Comparison of ENCODE assay signal across 24 cellular contexts in genomic region chr1:156691216-156691615, GRCh38. TPM values are rescaled to one million over a fixed set of nuclear protein-coding genes. Genes with fewer than 3 reads are reported as not detected.
DNase-seq lines count a peak whose midpoint lies in the region; TF ChIP-seq lines count a peak whose summit lies in the region.
"Had no signal": no experiment of that assay in that cellular context is flagged by ENCODE, and none has a peak within 500 bp of the region (broad histone marks: within the 10 kb centered on the region; RNA-seq: fewer than 3 reads in every experiment).

No MANE protein-coding gene starts in this region.

- WGBS in mammary epithelial cell (ENCODE audit: low coverage, missing lambda C conversion rate), result 56% methylated on average over 9 of the region's 9 CpGs
- 33 to 72% methylated on average over 1 to 3 of the region's 9 CpGs for WGBS in mesodermal cell (ENCODE audit: insufficient coverage in 2 of 2), 2 experiments

- dilution Hi-C loops in mammary epithelial cell (cut with HindIII; ENCODE audit: low sequenced_read_pairs), result no loop called here

- no TSS peak for BruUV-seq in mammary epithelial cell (replicated peaks; lab: Mats Ljungman, UMichigan)

- H3K36me3 ChIP-seq in NT2/D1 (ENCODE audit: insufficient read depth, insufficient read length, low read length) (no peaks in the 10 kb centered on the region), mammary epithelial cell (ENCODE audit: insufficient read depth, low read length) (no peaks in the 10 kb centered on the region), mesodermal cell (ENCODE audit: control insufficient read depth, insufficient read depth, low read length) (no peaks in the 10 kb centered on the region)
- H3K36me3 ChIP-seq: BE2C, thoracic aorta had no signal

- in situ Hi-C loops in mammary epithelial cell (cut with MboI; ENCODE audit: low sequenced_read_pairs in 2 of 2), result loop anchor here in 1 of 2 donors (25.0 kb wide), 1 partner anchor 171 kb away; the partner anchor contains the start of genes INSRR and NTRK1

- no peaks in the 10 kb centered on the region for H3K79me2 ChIP-seq in mammary epithelial cell (ENCODE audit: insufficient read depth, low read length)

- H3K27me3 Mint-ChIP-seq in type B pancreatic cell, result peaks cover 7% of the 10 kb centered on the region
- H3K27me3 Mint-ChIP-seq in activated T-helper 2 cell treated with anti-CD3 and anti-CD28 coated beads, Interferon-gamma antibody, Interleukin-2, Interleukin-4, amounts not matched to agents 10 μg/mL and 5 μg/mL and 100 μg/mL, durations not matched to agents 14 hours and 24 hours and 36 hours (ENCODE audit: low read depth), result peaks cover 54% of the 10 kb centered on the region

- H3K4me3 ChIP-seq in NT2/D1 (ENCODE audit: insufficient read length, low read depth) (no peak overlapping the region), mammary epithelial cell (replicated peaks in 1 of 3; ENCODE audit: insufficient read depth in 1 of 3, low read depth in 2 of 3, low read length in 3 of 3) (no peak overlapping the region), mesodermal cell (ENCODE audit: extremely low read depth, insufficient read depth, low read length, poor library complexity, severe bottlenecking) (no peak overlapping the region)
- H3K4me3 ChIP-seq: SK-N-MC, thoracic aorta had no signal

- no peak for DNase-seq in NT2/D1 (ENCODE audit: low read depth, low spot score)
- no peak for DNase-seq in mammary epithelial cell
- DNase-seq in type B pancreatic cell (ENCODE audit: extremely low spot score, unreplicated experiment), result no peak
- DNase-seq in activated T-helper 2 cell treated with anti-CD3 and anti-CD28 coated beads, Interferon-gamma antibody, Interleukin-2, Interleukin-4, amounts not matched to agents 10 μg/mL and 5 μg/mL and 100 μg/mL, durations not matched to agents 14 hours and 24 hours and 36 hours (ENCODE audit: low spot score), result no peak
- DNase-seq in NCI-H510A treated with DMSO at 0.1 percent for 48 hours (lab: John Stamatoyannopoulos, UW), result no peak
- DNase-seq in NK-92 treated with Interleukin-12 subunit alpha and Interleukin-12 subunit beta, amount 100 ng/mL, for 24 hours (lab: John Stamatoyannopoulos, UW), result no peak
- DNase-seq: activated CD4-positive, CD25-positive, alpha-beta regulatory T cell treated with anti-CD3 and anti-CD28 coated beads, Interleukin-2, amount 50 U/mL, for 72 hours; activated CD8-positive, alpha-beta memory T cell treated with anti-CD3 and anti-CD28 coated beads for 24 hours; activated T-cell treated with anti-CD3 and anti-CD28 coated beads, Interleukin-2, amount 50 U/mL, for 72 hours; foreskin melanocyte; left cardiac atrium; midbrain; NCI-H1417; NCI-H2171; NCI-H748 treated with DMSO at 0.1 percent for 48 hours; T-helper 9 cell had no signal

- peak overlapping the region; percentile 65 for H2AFZ ChIP-seq in mammary epithelial cell (ENCODE audit: low read depth, low read length)

- H3K27me3 ChIP-seq in NT2/D1 (ENCODE audit: insufficient read depth, insufficient read length), result no peaks in the 10 kb centered on the region
- no peaks in the 10 kb centered on the region for H3K27me3 ChIP-seq in mammary epithelial cell (ENCODE audit: insufficient read depth, low read length)
- H3K27me3 ChIP-seq: BE2C had no signal

- no peaks in the 10 kb centered on the region for H3K36me3 Mint-ChIP-seq in type B pancreatic cell
- H3K36me3 Mint-ChIP-seq in activated T-helper 2 cell treated with anti-CD3 and anti-CD28 coated beads, Interferon-gamma antibody, Interleukin-2, Interleukin-4, amounts not matched to agents 10 μg/mL and 5 μg/mL and 100 μg/mL, durations not matched to agents 14 hours and 24 hours and 36 hours (ENCODE audit: low read depth), result no peaks in the 10 kb centered on the region
- H3K36me3 Mint-ChIP-seq: stimulated activated memory B cell treated with anti-CD40 and anti-IgM and Interleukin-4, amounts not matched to agents 10 μg/mL and 1 μg/mL and 100 μg/mL, for 72 hours had no signal

- H3K4me1 ChIP-seq in NT2/D1 (ENCODE audit: insufficient read depth, insufficient read length), result peaks cover 38% of the 10 kb centered on the region
- peaks cover 41% of the 10 kb centered on the region for H3K4me1 ChIP-seq in mammary epithelial cell (ENCODE audit: insufficient read depth, low read length)
- H3K4me1 ChIP-seq in mesodermal cell (ENCODE audit: control insufficient read depth, insufficient read depth, low read length, poor library complexity, severe bottlenecking), result peaks cover 46% of the 10 kb centered on the region

- H3K27ac Mint-ChIP-seq in type B pancreatic cell, result peak overlapping the region; percentile 94
- H3K27ac Mint-ChIP-seq in activated T-helper 2 cell treated with anti-CD3 and anti-CD28 coated beads, Interferon-gamma antibody, Interleukin-2, Interleukin-4, amounts not matched to agents 10 μg/mL and 5 μg/mL and 100 μg/mL, durations not matched to agents 14 hours and 24 hours and 36 hours, result no peak overlapping the region
- H3K27ac Mint-ChIP-seq: activated T-cell treated with anti-CD3 and anti-CD28 coated beads, Interleukin-2, amount 50 U/mL, for 72 hours; dendritic cell treated with granulocyte-macrophage colony-stimulating factor and Interleukin-4, amounts not matched to agents 40 ng/mL and 50 ng/mL, for 4 days; stimulated activated memory B cell treated with anti-CD40 and anti-IgM and Interleukin-4, amounts not matched to agents 10 μg/mL and 1 μg/mL and 100 μg/mL, for 72 hours had no signal

- H3K9me3 ChIP-seq in NT2/D1 (ENCODE audit: insufficient read depth, low read length), result no peaks in the 10 kb centered on the region
- H3K9me3 ChIP-seq in mammary epithelial cell (replicated peaks; ENCODE audit: insufficient read depth, low read length), result no peaks in the 10 kb centered on the region
- no peaks in the 10 kb centered on the region for H3K9me3 ChIP-seq in mesodermal cell (ENCODE audit: control insufficient read depth, low read length)
- H3K9me3 ChIP-seq: BE2C, thoracic aorta had no signal

- peak overlapping the region; percentile 73 for H3K4me3 Mint-ChIP-seq in type B pancreatic cell
- H3K4me3 Mint-ChIP-seq in activated T-helper 2 cell treated with anti-CD3 and anti-CD28 coated beads, Interferon-gamma antibody, Interleukin-2, Interleukin-4, amounts not matched to agents 10 μg/mL and 5 μg/mL and 100 μg/mL, durations not matched to agents 14 hours and 24 hours and 36 hours (ENCODE audit: low read depth), result no peak overlapping the region
- H3K4me3 Mint-ChIP-seq: activated T-cell treated with anti-CD3 and anti-CD28 coated beads, Interleukin-2, amount 50 U/mL, for 72 hours; dendritic cell treated with granulocyte-macrophage colony-stimulating factor and Interleukin-4, amounts not matched to agents 40 ng/mL and 50 ng/mL, for 4 days; stimulated activated memory B cell treated with anti-CD40 and anti-IgM and Interleukin-4, amounts not matched to agents 10 μg/mL and 1 μg/mL and 100 μg/mL, for 72 hours had no signal

- H4K20me1 ChIP-seq in mammary epithelial cell (ENCODE audit: insufficient read depth, low read length), result no peaks in the 10 kb centered on the region

- H3K9me3 Mint-ChIP-seq in type B pancreatic cell, result no peaks in the 10 kb centered on the region
- H3K9me3 Mint-ChIP-seq in activated T-helper 2 cell treated with anti-CD3 and anti-CD28 coated beads, Interferon-gamma antibody, Interleukin-2, Interleukin-4, amounts not matched to agents 10 μg/mL and 5 μg/mL and 100 μg/mL, durations not matched to agents 14 hours and 24 hours and 36 hours, result no peaks in the 10 kb centered on the region
- H3K9me3 Mint-ChIP-seq: activated T-cell treated with anti-CD3 and anti-CD28 coated beads, Interleukin-2, amount 50 U/mL, for 72 hours; dendritic cell treated with granulocyte-macrophage colony-stimulating factor and Interleukin-4, amounts not matched to agents 40 ng/mL and 50 ng/mL, for 4 days; stimulated activated memory B cell treated with anti-CD40 and anti-IgM and Interleukin-4, amounts not matched to agents 10 μg/mL and 1 μg/mL and 100 μg/mL, for 72 hours had no signal

- H3K27ac ChIP-seq in mammary epithelial cell (ENCODE audit: insufficient read depth, low read depth, low read length), result peak overlapping the region; percentile 10
- H3K27ac ChIP-seq in mesodermal cell (ENCODE audit: low read depth, low read length, severe bottlenecking), result peak overlapping the region; percentile 36
- H3K27ac ChIP-seq: SK-N-MC, thoracic aorta had no signal

- H3K9ac ChIP-seq in NT2/D1 (ENCODE audit: insufficient read length, low read depth), result peak overlapping the region; percentile 53
- no peak overlapping the region for H3K9ac ChIP-seq in mammary epithelial cell (ENCODE audit: insufficient read depth, low read length)

- TF ChIP-seq CTCF in mammary epithelial cell (conservative IDR thresholded peaks at IDR 0.05 in 1 of 2, IDR thresholded peaks at IDR 0.05 in 1 of 2; ENCODE audit: extremely low read depth in 1 of 2, insufficient read depth in 1 of 2, low read depth in 1 of 2, low read length in 2 of 2) (no peak), type B pancreatic cell (conservative IDR thresholded peaks at IDR 0.05) (no peak)

- peak overlapping the region; percentile 35 for H3K4me2 ChIP-seq in mammary epithelial cell (ENCODE audit: insufficient read depth, low read depth, low read length)

- CTCF ChIA-PET in mammary epithelial cell (lab: Charles Lee; ENCODE audit: low non-redundant PET), result interaction anchor here (0.6 to 3.7 kb wide), 2 partner anchors 32 to 35 kb away, joined by 4 to 50 read pairs; no protein-coding TSS in a partner anchor

- peaks cover 55% of the 10 kb centered on the region for H3K4me1 Mint-ChIP-seq in type B pancreatic cell (ENCODE audit: unreplicated experiment)
- H3K4me1 Mint-ChIP-seq in activated T-helper 2 cell treated with anti-CD3 and anti-CD28 coated beads, Interferon-gamma antibody, Interleukin-2, Interleukin-4, amounts not matched to agents 10 μg/mL and 5 μg/mL and 100 μg/mL, durations not matched to agents 14 hours and 24 hours and 36 hours (ENCODE audit: low read depth), result peaks cover 13% of the 10 kb centered on the region

- intact Hi-C loops in mammary epithelial cell (cut with micrococcal nuclease), result no loop called here
- intact Hi-C loops in activated T-helper 2 cell treated with anti-CD3 and anti-CD28 coated beads, Interferon-gamma antibody, Interleukin-2, Interleukin-4, amounts not matched to agents 10 μg/mL and 5 μg/mL and 100 μg/mL, durations not matched to agents 14 hours and 24 hours and 36 hours (cut with micrococcal nuclease), result no loop called here

RNA-seq across cellular contexts. Expression of gene NES, which starts 14.0 kb away (rescaled TPM):
- total RNA-seq in mammary epithelial cell (10 to 100 TPM in 1 of 2 donors, under 1 TPM in 1; 0.07 to 49.0 TPM), type B pancreatic cell (ENCODE audit: low replicate concordance) (8.1 and 125 TPM in 2 replicates)
- 0.06 TPM for polyA plus RNA-seq in mammary epithelial cell
- not detected for polyA minus RNA-seq in mammary epithelial cell
- 217 TPM for polyA plus RNA-seq in mesodermal cell (2013, experiment 1 of 2)
- polyA plus RNA-seq in mesodermal cell (2013, experiment 2 of 2), result 200 TPM
- not detected in 2 replicates for total RNA-seq in activated T-helper 2 cell treated with anti-CD3 and anti-CD28 coated beads, Interferon-gamma antibody, Interleukin-2, Interleukin-4, amounts not matched to agents 10 μg/mL and 5 μg/mL and 100 μg/mL, durations not matched to agents 14 hours and 24 hours and 36 hours

RNA-seq across cellular contexts. Expression of gene CRABP2, which starts 14.2 kb away (rescaled TPM):
- total RNA-seq in mammary epithelial cell (10 to 100 TPM in 1 of 2 donors, 1 to 10 TPM in 1; 7.0 to 29.5 TPM), type B pancreatic cell (ENCODE audit: low replicate concordance) (83.7 and 370 TPM in 2 replicates)
- polyA plus RNA-seq in mammary epithelial cell, result 6.2 TPM
- polyA minus RNA-seq in mammary epithelial cell, result 1.3 TPM
- polyA plus RNA-seq in mesodermal cell (2013, experiment 1 of 2), result 675 TPM
- polyA plus RNA-seq in mesodermal cell (2013, experiment 2 of 2), result 571 TPM
- total RNA-seq in activated T-helper 2 cell treated with anti-CD3 and anti-CD28 coated beads, Interferon-gamma antibody, Interleukin-2, Interleukin-4, amounts not matched to agents 10 μg/mL and 5 μg/mL and 100 μg/mL, durations not matched to agents 14 hours and 24 hours and 36 hours, result 1.0 and 1.1 TPM in 2 replicates

RNA-seq across cellular contexts. Expression of gene METTL25B, which starts 37.1 kb away (rescaled TPM):
- total RNA-seq in mammary epithelial cell (10 to 100 TPM in 1 of 2 donors, 1 to 10 TPM in 1; 9.3 to 24.3 TPM), type B pancreatic cell (ENCODE audit: low replicate concordance) (35.2 and 39.7 TPM in 2 replicates)
- 10.5 TPM for polyA plus RNA-seq in mammary epithelial cell
- 19.3 TPM for polyA minus RNA-seq in mammary epithelial cell
- polyA plus RNA-seq in mesodermal cell (2013, experiment 1 of 2), result 31.7 TPM
- 24.9 TPM for polyA plus RNA-seq in mesodermal cell (2013, experiment 2 of 2)
- 37.3 and 45.2 TPM in 2 replicates for total RNA-seq in activated T-helper 2 cell treated with anti-CD3 and anti-CD28 coated beads, Interferon-gamma antibody, Interleukin-2, Interleukin-4, amounts not matched to agents 10 μg/mL and 5 μg/mL and 100 μg/mL, durations not matched to agents 14 hours and 24 hours and 36 hours

RNA-seq across cellular contexts. Expression of gene ISG20L2, which starts 37.4 kb away (rescaled TPM):
- total RNA-seq in mammary epithelial cell, result 10 to 100 TPM; 27.0 to 42.7 TPM
- polyA plus RNA-seq in mammary epithelial cell, result 62.3 TPM
- polyA minus RNA-seq in mammary epithelial cell, result 33.3 TPM
- polyA plus RNA-seq in mesodermal cell (2013, experiment 1 of 2), result 31.7 TPM
- 24.1 TPM for polyA plus RNA-seq in mesodermal cell (2013, experiment 2 of 2)
- 35.3 and 42.0 TPM in 2 replicates for total RNA-seq in type B pancreatic cell (ENCODE audit: low replicate concordance)
- 52.2 and 57.4 TPM in 2 replicates for total RNA-seq in activated T-helper 2 cell treated with anti-CD3 and anti-CD28 coated beads, Interferon-gamma antibody, Interleukin-2, Interleukin-4, amounts not matched to agents 10 μg/mL and 5 μg/mL and 100 μg/mL, durations not matched to agents 14 hours and 24 hours and 36 hours

RNA-seq across cellular contexts. Expression of gene BCAN, which starts 49.3 kb away (rescaled TPM):
- total RNA-seq in mammary epithelial cell, result not detected
- polyA plus RNA-seq in mammary epithelial cell, result not detected
- polyA minus RNA-seq in mammary epithelial cell, result not detected
- 0.77 TPM for polyA plus RNA-seq in mesodermal cell (2013, experiment 1 of 2)
- polyA plus RNA-seq in mesodermal cell (2013, experiment 2 of 2), result 0.71 TPM
- 12.6 TPM in 1 of 2 replicates, not detected in the other for total RNA-seq in type B pancreatic cell (ENCODE audit: low replicate concordance)
- total RNA-seq in activated T-helper 2 cell treated with anti-CD3 and anti-CD28 coated beads, Interferon-gamma antibody, Interleukin-2, Interleukin-4, amounts not matched to agents 10 μg/mL and 5 μg/mL and 100 μg/mL, durations not matched to agents 14 hours and 24 hours and 36 hours, result not detected in 2 replicates
- total RNA-seq: bronchial epithelial cell, HepG2 had no signal
- polyA plus RNA-seq: HepG2 had no signal
